ENCODE assay signal across 8 cellular contexts in the genomic region with DNA sequence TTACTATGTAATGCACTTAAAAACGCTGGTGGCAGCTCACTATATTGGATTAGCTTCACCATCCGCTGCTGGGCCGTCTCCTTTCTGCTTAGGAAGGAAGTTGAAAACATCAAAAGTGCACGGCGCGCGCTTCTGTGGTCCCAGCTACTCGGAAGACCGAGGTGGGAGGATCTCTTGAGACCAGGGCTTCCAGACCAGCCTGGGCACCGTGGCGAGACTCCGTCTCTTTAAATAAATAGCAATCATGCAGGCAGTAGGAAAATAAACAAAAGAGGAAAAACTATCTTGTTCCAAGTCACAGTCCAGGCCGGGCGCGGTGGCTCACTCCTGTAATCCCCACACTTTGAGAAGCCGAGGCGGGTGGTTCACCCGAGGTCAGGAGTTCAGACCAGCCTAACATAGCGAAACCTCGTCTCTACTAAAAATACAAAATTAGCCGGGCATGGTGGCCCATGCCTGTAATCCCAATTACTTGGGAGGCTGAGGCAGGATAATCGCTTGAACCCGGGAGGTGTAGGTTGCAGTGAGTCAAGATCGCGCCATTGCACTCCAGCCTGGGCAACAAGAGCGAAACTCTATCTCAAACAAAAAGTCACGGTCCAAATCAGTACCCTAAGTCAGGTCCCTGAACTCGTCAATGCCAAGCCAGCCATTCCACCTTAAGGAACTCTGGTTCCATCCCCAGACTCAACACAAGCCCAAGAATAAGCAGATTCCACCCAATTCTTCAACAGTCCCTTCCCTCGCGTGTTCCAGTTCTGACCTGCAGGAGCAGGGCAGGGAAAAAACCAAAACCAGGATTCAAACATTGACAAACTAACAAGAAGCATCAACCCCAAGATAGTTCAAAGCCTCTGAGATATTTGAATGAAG. TPM values are rescaled to one million over a fixed set of nuclear protein-coding genes. Genes with fewer than 3 reads are reported as not detected.
DNase-seq lines count a peak whose midpoint lies in the region; ATAC-seq, FAIRE-seq and TF ChIP-seq lines count a peak whose summit lies in the region.

No MANE protein-coding gene starts in this region.

- H3K9me3 ChIP-seq in A549, result no peaks in the 10 kb centered on the region
- H3K9me3 ChIP-seq in right atrium auricular region, result no peaks in the 10 kb centered on the region
- H3K9me3 ChIP-seq in aorta (ENCODE audit: control insufficient read depth, low read length), result no peaks in the 10 kb centered on the region

- no peaks in the 10 kb centered on the region for H3K36me3 ChIP-seq in right atrium auricular region
- peaks cover 2% of the 10 kb centered on the region for H3K36me3 ChIP-seq in rectal smooth muscle tissue (ENCODE audit: control insufficient read depth, insufficient read depth, low read length)
- no peaks in the 10 kb centered on the region for H3K36me3 ChIP-seq in aorta (ENCODE audit: control insufficient read depth in 1 of 2, insufficient read depth in 2 of 2, low read length in 1 of 2)

- 37% methylated on average over 30 of the region's 30 CpGs for WGBS in A549 (ENCODE audit: missing lambda C conversion rate)
- WGBS in adipose tissue, 3 donors, result 6 to 19% (median 18%) methylated on average over 30 of the region's 30 CpGs
- WGBS in aorta, 2 donors, result 9 to 11% methylated on average over 28 to 30 of the region's 30 CpGs

- FAIRE-seq in A549 (lab: Jason Lieb, UNC), result no peak

- no peak for TF ChIP-seq POLR2A in A549 (IDR thresholded peaks at IDR 0.05; ENCODE audit: low read length)

- H3K4me3 ChIP-seq in A549 (peak overlapping the region; percentile 60), right atrium auricular region (peak overlapping the region; percentile 87 to 89), rectal smooth muscle tissue (ENCODE audit: low read length) (peak overlapping the region; percentile 96), aorta (ENCODE audit: low read length in 2 of 2) (peak overlapping the region; percentile 85 to 87)

- ATAC-seq in A549 (peak; percentile 16 to 37; a peak in 4 of 6 replicates), GM18909 (IDR thresholded peaks at IDR 0.05; ENCODE audit: poor library complexity, unreplicated experiment) (peak; percentile 33), HG03378 (IDR thresholded peaks at IDR 0.05; ENCODE audit: unreplicated experiment) (peak; percentile 21), aorta (ENCODE audit: low FRiP score) (peak; percentile 58)

- H3K27ac ChIP-seq in A549 (peak overlapping the region; percentile 89 to 97), adipose tissue (ENCODE audit: low read depth, low read length) (peak overlapping the region; percentile 53), right atrium auricular region (peak overlapping the region; percentile 95 to 96), rectal smooth muscle tissue (ENCODE audit: low read depth, low read length) (peak overlapping the region; percentile 99), aorta (ENCODE audit: low read depth in 1 of 2, low read length in 2 of 2) (peak overlapping the region; percentile 64 to 84)

- DNase-seq in A549 (ENCODE audit: low read depth in 1 of 2, low spot score in 1 of 2) (peak; percentile 26 to 29), SW 1271 (lab: John Stamatoyannopoulos, UW) (peak; percentile 19 to 21), right atrium auricular region (ENCODE audit: low spot score) (peak; percentile 69), aorta (peak; percentile 76 to 82)

- POLR2A ChIA-PET in A549 (lab: Yijun Ruan, JAX), result interaction anchor here (0.7 kb wide), 1 partner anchor 201 kb away, joined by 3 read pairs; no protein-coding TSS in a partner anchor

- no peak for TF ChIP-seq RAD21 in A549 (conservative IDR thresholded peaks at IDR 0.05 in 1 of 2, IDR thresholded peaks at IDR 0.05 in 1 of 2)

- no peak for TF ChIP-seq EP300 in A549 (IDR thresholded peaks at IDR 0.05)

- H3K27me3 ChIP-seq in right atrium auricular region (no peaks in the 10 kb centered on the region), rectal smooth muscle tissue (ENCODE audit: control insufficient read depth, insufficient read depth, low read length) (no peaks in the 10 kb centered on the region), aorta (ENCODE audit: control insufficient read depth in 1 of 2, insufficient read depth in 2 of 2, low read length in 1 of 2) (no peaks in the 10 kb centered on the region)

- no peak for TF ChIP-seq CTCF in A549 (IDR thresholded peaks at IDR 0.05)
- no peak for TF ChIP-seq CTCF in right atrium auricular region (IDR thresholded peaks at IDR 0.05)

- H3K4me1 ChIP-seq in A549, result peaks cover 11% of the 10 kb centered on the region; the same call in 2 of the 3 replicates
- peaks cover 0 to 17% of the 10 kb centered on the region in 2 donors for H3K4me1 ChIP-seq in right atrium auricular region
- H3K4me1 ChIP-seq in rectal smooth muscle tissue (ENCODE audit: control insufficient read depth, insufficient read depth, low read length), result peaks cover 7% of the 10 kb centered on the region
- no peaks in the 10 kb centered on the region for H3K4me1 ChIP-seq in aorta (ENCODE audit: control insufficient read depth in 1 of 2, insufficient read depth in 2 of 2, low read length in 2 of 2)

- H3K4me2 ChIP-seq in A549, result peak overlapping the region; percentile 90

- intact Hi-C loops in aorta (cut with DNase I), result loop anchor here (2.0 to 5.0 kb wide), 5 partner anchors 70 to 300 kb away; a partner anchor contains a TSS

- peak overlapping the region; percentile 96 for H3K9ac ChIP-seq in rectal smooth muscle tissue (ENCODE audit: low read length)

- CTCF ChIA-PET in A549 (lab: Yijun Ruan, JAX), result no interaction called here

TF ChIP-seq in A549, 52 proteins besides CTCF, POLR2A, EP300 and RAD21 (continues in another document):
- no peak for TF ChIP-seq CBX8 (IDR thresholded peaks at IDR 0.05)
- TF ChIP-seq, protein P1, sequence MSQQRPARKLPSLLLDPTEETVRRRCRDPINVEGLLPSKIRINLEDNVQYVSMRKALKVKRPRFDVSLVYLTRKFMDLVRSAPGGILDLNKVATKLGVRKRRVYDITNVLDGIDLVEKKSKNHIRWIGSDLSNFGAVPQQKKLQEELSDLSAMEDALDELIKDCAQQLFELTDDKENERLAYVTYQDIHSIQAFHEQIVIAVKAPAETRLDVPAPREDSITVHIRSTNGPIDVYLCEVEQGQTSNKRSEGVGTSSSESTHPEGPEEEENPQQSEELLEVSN (IDR thresholded peaks at IDR 0.05; ENCODE audit: borderline replicate concordance, low read depth), result no peak
- TF ChIP-seq KDM5A (IDR thresholded peaks at IDR 0.05), result no peak
- TF ChIP-seq, protein P2, sequence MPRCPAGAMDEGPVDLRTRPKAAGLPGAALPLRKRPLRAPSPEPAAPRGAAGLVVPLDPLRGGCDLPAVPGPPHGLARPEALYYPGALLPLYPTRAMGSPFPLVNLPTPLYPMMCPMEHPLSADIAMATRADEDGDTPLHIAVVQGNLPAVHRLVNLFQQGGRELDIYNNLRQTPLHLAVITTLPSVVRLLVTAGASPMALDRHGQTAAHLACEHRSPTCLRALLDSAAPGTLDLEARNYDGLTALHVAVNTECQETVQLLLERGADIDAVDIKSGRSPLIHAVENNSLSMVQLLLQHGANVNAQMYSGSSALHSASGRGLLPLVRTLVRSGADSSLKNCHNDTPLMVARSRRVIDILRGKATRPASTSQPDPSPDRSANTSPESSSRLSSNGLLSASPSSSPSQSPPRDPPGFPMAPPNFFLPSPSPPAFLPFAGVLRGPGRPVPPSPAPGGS (IDR thresholded peaks at IDR 0.05), result no peak
- no peak for TF ChIP-seq EHF (CRISPR knock-in tag; IDR thresholded peaks at IDR 0.05)
- no peak for TF ChIP-seq POLR2AphosphoS2 (conservative IDR thresholded peaks at IDR 0.05; ENCODE audit: low read length)
- no peak for TF ChIP-seq EHMT2 (IDR thresholded peaks at IDR 0.05; ENCODE audit: low read depth)
- no peak for TF ChIP-seq ESRRA (IDR thresholded peaks at IDR 0.05; ENCODE audit: borderline replicate concordance, low read length)
- no peak for TF ChIP-seq ZSCAN20 (CRISPR knock-in tag; IDR thresholded peaks at IDR 0.05)
- TF ChIP-seq, protein P3, sequence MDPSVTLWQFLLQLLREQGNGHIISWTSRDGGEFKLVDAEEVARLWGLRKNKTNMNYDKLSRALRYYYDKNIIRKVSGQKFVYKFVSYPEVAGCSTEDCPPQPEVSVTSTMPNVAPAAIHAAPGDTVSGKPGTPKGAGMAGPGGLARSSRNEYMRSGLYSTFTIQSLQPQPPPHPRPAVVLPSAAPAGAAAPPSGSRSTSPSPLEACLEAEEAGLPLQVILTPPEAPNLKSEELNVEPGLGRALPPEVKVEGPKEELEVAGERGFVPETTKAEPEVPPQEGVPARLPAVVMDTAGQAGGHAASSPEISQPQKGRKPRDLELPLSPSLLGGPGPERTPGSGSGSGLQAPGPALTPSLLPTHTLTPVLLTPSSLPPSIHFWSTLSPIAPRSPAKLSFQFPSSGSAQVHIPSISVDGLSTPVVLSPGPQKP (IDR thresholded peaks at IDR 0.05; ENCODE audit: low read depth, low read length), result no peak
- TF ChIP-seq, protein P4, sequence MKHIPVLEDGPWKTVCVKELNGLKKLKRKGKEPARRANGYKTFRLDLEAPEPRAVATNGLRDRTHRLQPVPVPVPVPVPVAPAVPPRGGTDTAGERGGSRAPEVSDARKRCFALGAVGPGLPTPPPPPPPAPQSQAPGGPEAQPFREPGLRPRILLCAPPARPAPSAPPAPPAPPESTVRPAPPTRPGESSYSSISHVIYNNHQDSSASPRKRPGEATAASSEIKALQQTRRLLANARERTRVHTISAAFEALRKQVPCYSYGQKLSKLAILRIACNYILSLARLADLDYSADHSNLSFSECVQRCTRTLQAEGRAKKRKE (CRISPR knock-in tag; IDR thresholded peaks at IDR 0.05; ENCODE audit: low read depth), result no peak
- no peak for TF ChIP-seq MAZ (IDR thresholded peaks at IDR 0.05; ENCODE audit: borderline replicate concordance, low read depth, low read length)
- no peak for TF ChIP-seq CBX2 (IDR thresholded peaks at IDR 0.05; ENCODE audit: borderline replicate concordance, low read depth)
- TF ChIP-seq FOSB (CRISPR knock-in tag; IDR thresholded peaks at IDR 0.05), result no peak
- no peak for TF ChIP-seq PHF8 (IDR thresholded peaks at IDR 0.05; ENCODE audit: borderline replicate concordance, low read depth)

RNA-seq across cellular contexts. Expression of a gene that starts 1.0 kb away (rescaled TPM):
- 19.4 and 29.5 TPM in 2 replicates for polyA plus RNA-seq in A549 (2011; rRNA removed)
- 7.0 and 7.8 TPM in 2 replicates for polyA plus RNA-seq in A549 (2012; cell fraction: cytosol; rRNA removed)
- 14.9 and 21.2 TPM in 2 replicates for polyA plus RNA-seq in A549 (2012; cell fraction: nucleus; rRNA removed)
- polyA plus RNA-seq in A549 (2017; fragmentation: RNase III; extraction: RNeasy Plus Mini Kit Qiagen cat#74134 plus additional on column Dnase treatment), result 10.0 to 10.9 TPM (median 10.5 TPM) in 3 replicates
- polyA minus RNA-seq in A549 (2011; rRNA and poly(A)+ RNA removed), result 11.2 TPM in 2 replicates
- polyA plus RNA-seq in adipose tissue, result 10 to 100 TPM in 1 of 3 donors, 1 to 10 TPM in 2; 6.4 to 10.0 (median 8.2) TPM
- 10 to 100 TPM; 12.8 to 17.2 TPM for total RNA-seq in right atrium auricular region
- total RNA-seq in aorta, result 10 to 100 TPM; 15.0 to 20.4 TPM
- 10 to 100 TPM in 1 of 2 donors, 1 to 10 TPM in 1; 7.9 to 11.5 TPM for polyA plus RNA-seq in aorta

Comparison
In these comparisons a context has a peak if more than half of its experiments do, and no peak if none do; other contexts are left out.
1. Peak in every context shown above with its lines: DNase-seq, ATAC-seq, H3K4me3 ChIP-seq and H3K27ac ChIP-seq.
2. DNase-seq: peak in every context shown above with its lines; median percentile 79 in aorta; 69 in right atrium auricular region; 28 in A549; 20 in SW 1271.